In genomic region chr5:168176251-168176650, GRCh38 we compare ENCODE assay signal across 17 cellular contexts.
"Had no signal": no experiment of that assay in that cellular context is flagged by ENCODE, and none has a peak within 500 bp of the region (broad histone marks: within the 10 kb centered on the region; RNA-seq: fewer than 3 reads in every experiment).

No MANE protein-coding gene starts in this region.

- H3K36me3 ChIP-seq: ascending aorta, breast epithelium, gastrocnemius medialis, neutrophil, tibial artery, WERI-Rb-1 had no signal

- H3K27ac Mint-ChIP-seq: activated naive CD4-positive, alpha-beta T cell treated with anti-CD3 and anti-CD28 coated beads for 36 hours; activated naive CD8-positive, alpha-beta T cell treated with anti-CD3 and anti-CD28 coated beads, Interleukin-2, amount 50 U/mL, for 24 hours; activated T-helper 2 cell treated with anti-CD3 and anti-CD28 coated beads, Interferon-gamma antibody, Interleukin-2, Interleukin-4, amounts not matched to agents 10 μg/mL and 5 μg/mL and 100 μg/mL, durations not matched to agents 14 hours and 24 hours and 36 hours; stimulated activated effector memory CD8-positive, alpha-beta T cell treated with anti-CD3 and anti-CD28 coated beads, Interleukin-12 subunit alpha, Interleukin-12 subunit beta, amount 100 ng/mL, for 72 hours had no signal

- DNase-seq: activated CD4-positive, alpha-beta T cell treated with anti-CD3 and anti-CD28 coated beads, Interleukin-2, amount 50 U/mL, for 48 hours; activated naive CD4-positive, alpha-beta T cell treated with anti-CD3 and anti-CD28 coated beads for 36 hours; activated naive CD8-positive, alpha-beta T cell treated with anti-CD3 and anti-CD28 coated beads, Interleukin-2, amount 50 U/mL, for 24 hours; dermis blood vessel endothelial cell; gastrocnemius medialis; islet precursor cell; mammary epithelial cell; mucosa of descending colon; naive thymus-derived CD4-positive, alpha-beta T cell; stimulated activated CD4-positive, alpha-beta T cell treated with anti-CD3 and anti-CD28 coated beads, Interleukin-12 subunit alpha, Interleukin-12 subunit beta, amount 100 ng/mL, for 4 hours; tibial artery; WERI-Rb-1 had no signal

- H3K27me3 ChIP-seq: ascending aorta, breast epithelium, gastrocnemius medialis, neutrophil, tibial artery had no signal

- H3K4me3 ChIP-seq: ascending aorta, breast epithelium, gastrocnemius medialis, mucosa of descending colon, tibial artery had no signal

- H3K4me3 Mint-ChIP-seq: activated naive CD4-positive, alpha-beta T cell treated with anti-CD3 and anti-CD28 coated beads for 36 hours; activated naive CD8-positive, alpha-beta T cell treated with anti-CD3 and anti-CD28 coated beads, Interleukin-2, amount 50 U/mL, for 24 hours; naive thymus-derived CD4-positive, alpha-beta T cell; stimulated activated effector memory CD8-positive, alpha-beta T cell treated with anti-CD3 and anti-CD28 coated beads, Interleukin-12 subunit alpha, Interleukin-12 subunit beta, amount 100 ng/mL, for 72 hours had no signal

- H3K27me3 Mint-ChIP-seq: activated naive CD8-positive, alpha-beta T cell treated with anti-CD3 and anti-CD28 coated beads, Interleukin-2, amount 50 U/mL, for 24 hours had no signal

- ATAC-seq: activated naive CD8-positive, alpha-beta T cell treated with anti-CD3 and anti-CD28 coated beads, Interleukin-2, amount 50 U/mL, for 24 hours; gastrocnemius medialis; mucosa of descending colon; naive thymus-derived CD4-positive, alpha-beta T cell; stimulated activated effector memory CD8-positive, alpha-beta T cell treated with anti-CD3 and anti-CD28 coated beads, Interleukin-12 subunit alpha, Interleukin-12 subunit beta, amount 100 ng/mL, for 72 hours had no signal

- H3K4me1 Mint-ChIP-seq: activated naive CD8-positive, alpha-beta T cell treated with anti-CD3 and anti-CD28 coated beads, Interleukin-2, amount 50 U/mL, for 24 hours; stimulated activated effector memory CD8-positive, alpha-beta T cell treated with anti-CD3 and anti-CD28 coated beads, Interleukin-12 subunit alpha, Interleukin-12 subunit beta, amount 100 ng/mL, for 72 hours had no signal

- H3K36me3 Mint-ChIP-seq: naive thymus-derived CD4-positive, alpha-beta T cell; stimulated activated effector memory CD8-positive, alpha-beta T cell treated with anti-CD3 and anti-CD28 coated beads, Interleukin-12 subunit alpha, Interleukin-12 subunit beta, amount 100 ng/mL, for 72 hours had no signal

- H3K9me3 Mint-ChIP-seq: activated naive CD4-positive, alpha-beta T cell treated with anti-CD3 and anti-CD28 coated beads for 36 hours; activated naive CD8-positive, alpha-beta T cell treated with anti-CD3 and anti-CD28 coated beads, Interleukin-2, amount 50 U/mL, for 24 hours; activated T-helper 2 cell treated with anti-CD3 and anti-CD28 coated beads, Interferon-gamma antibody, Interleukin-2, Interleukin-4, amounts not matched to agents 10 μg/mL and 5 μg/mL and 100 μg/mL, durations not matched to agents 14 hours and 24 hours and 36 hours; stimulated activated effector memory CD8-positive, alpha-beta T cell treated with anti-CD3 and anti-CD28 coated beads, Interleukin-12 subunit alpha, Interleukin-12 subunit beta, amount 100 ng/mL, for 72 hours had no signal
